8 cellular contexts compared by ENCODE assay signal in genomic region chr10:114786492-114786891, GRCh38. TPM values are rescaled to one million over a fixed set of nuclear protein-coding genes. Genes with fewer than 3 reads are reported as not detected.
A peak's percentile ranks its signal among the peaks of the same experiment; 100 is the strongest.
DNase-seq lines count a peak whose midpoint lies in the region; ATAC-seq and TF ChIP-seq lines count a peak whose summit lies in the region.
"Not testable (repeated sequence)": the region's sequence is repeated elsewhere in the genome, so short reads cannot be mapped to it uniquely, and the experiment has no call there.

No MANE protein-coding gene starts in this region.

- H3K36me3 Mint-ChIP-seq in memory B cell, result not testable (repeated sequence)

- H3K9me3 Mint-ChIP-seq in memory B cell, result not testable (repeated sequence)

- H3K27me3 ChIP-seq in OCI-LY1 (ENCODE audit: insufficient read depth, low read length); testis: not testable (repeated sequence)

- intact Hi-C loops in testis (cut with DNase I; ENCODE audit: low total_unique reads), result not testable (repeated sequence)

- not testable (repeated sequence) for H3K4me3 Mint-ChIP-seq in memory B cell

- not testable (repeated sequence) for H3K4me1 Mint-ChIP-seq in memory B cell

- H3K4me3 ChIP-seq in OCI-LY1 (ENCODE audit: low read depth, low read length, poor library complexity, severe bottlenecking); fibroblast of the aortic adventitia (ENCODE audit: low read depth, low read length); testis: not testable (repeated sequence)

- not testable (repeated sequence) for H3F3A ChIP-seq in OCI-LY1 (ENCODE audit: insufficient read depth, low read length)

- TF ChIP-seq CTCF in OCI-LY1 (IDR thresholded peaks at IDR 0.05; ENCODE audit: low read length) (peak; percentile 56), fibroblast of the aortic adventitia (IDR thresholded peaks at IDR 0.05; ENCODE audit: insufficient read depth, low read length) (peak; percentile 66), testis (IDR thresholded peaks at IDR 0.05) (peak; percentile 47 to 76 (median 55))

- not testable (repeated sequence) for H3K36me3 ChIP-seq in OCI-LY1 (ENCODE audit: insufficient read depth, low read length); testis (ENCODE audit: low read depth, missing control alignments)

- not testable (repeated sequence) for H3K4me2 ChIP-seq in OCI-LY1 (ENCODE audit: low read length)

- not testable (repeated sequence) for H3K27me3 Mint-ChIP-seq in memory B cell

- peak; percentile 67 for ATAC-seq in GM21367 (IDR thresholded peaks at IDR 0.05; ENCODE audit: unreplicated experiment)
- peak; percentile 70 for ATAC-seq in memory B cell (ENCODE audit: low read depth)

- not testable (repeated sequence) for H4K20me1 ChIP-seq in OCI-LY1 (ENCODE audit: insufficient read depth, low read length)

- H3K9me3 ChIP-seq in OCI-LY1 (ENCODE audit: low read length); testis: not testable (repeated sequence)

- not testable (repeated sequence) for H3K27ac Mint-ChIP-seq in memory B cell

- 40 to 72% methylated on average over 6 to 9 of the region's 9 CpGs for WGBS in testis, 2 donors

- DNase-seq in DMS153 (lab: John Stamatoyannopoulos, UW), result peak; percentile 47
- DNase-seq in Kasumi-1 (lab: John Stamatoyannopoulos, UW), result peak; percentile 51 to 77
- peak; percentile 64 for DNase-seq in amniotic epithelial cell (ENCODE audit: low read depth)
- DNase-seq in fibroblast of the aortic adventitia (ENCODE audit: low read depth), result peak; percentile 74
- DNase-seq in memory B cell (ENCODE audit: low spot score in 2 of 2); testis: not testable (repeated sequence)

- H3K27ac ChIP-seq in OCI-LY1 (ENCODE audit: low read depth, low read length, poor library complexity, severe bottlenecking); testis: not testable (repeated sequence)

- H3K4me1 ChIP-seq in OCI-LY1 (ENCODE audit: insufficient read depth, low read length, severe bottlenecking); testis: not testable (repeated sequence)

- not testable (repeated sequence) for H3K9ac ChIP-seq in OCI-LY1 (ENCODE audit: low read length)

- not testable (repeated sequence) for H3K79me2 ChIP-seq in OCI-LY1 (ENCODE audit: insufficient read depth, low read length)

- TF ChIP-seq POLR2A in testis (IDR thresholded peaks at IDR 0.05), result not testable (repeated sequence)

- H2AFZ ChIP-seq in OCI-LY1 (ENCODE audit: low read length), result not testable (repeated sequence)

- H3K9me2 ChIP-seq in OCI-LY1 (ENCODE audit: low read depth, low read length), result not testable (repeated sequence)

RNA-seq across cellular contexts. Expression of gene FHIP2A, which starts 35.1 kb away (rescaled TPM):
- total RNA-seq in fibroblast of the aortic adventitia (ENCODE audit: low replicate concordance) (36.6 and 54.7 TPM in 2 replicates), testis (10 to 100 TPM; 30.3 to 39.8 TPM)
- 44.8 TPM for polyA plus RNA-seq in testis (ENCODE audit: insufficient read depth, low read depth, low replicate concordance)
